9 cellular contexts compared by ENCODE assay signal in the genomic region with DNA sequence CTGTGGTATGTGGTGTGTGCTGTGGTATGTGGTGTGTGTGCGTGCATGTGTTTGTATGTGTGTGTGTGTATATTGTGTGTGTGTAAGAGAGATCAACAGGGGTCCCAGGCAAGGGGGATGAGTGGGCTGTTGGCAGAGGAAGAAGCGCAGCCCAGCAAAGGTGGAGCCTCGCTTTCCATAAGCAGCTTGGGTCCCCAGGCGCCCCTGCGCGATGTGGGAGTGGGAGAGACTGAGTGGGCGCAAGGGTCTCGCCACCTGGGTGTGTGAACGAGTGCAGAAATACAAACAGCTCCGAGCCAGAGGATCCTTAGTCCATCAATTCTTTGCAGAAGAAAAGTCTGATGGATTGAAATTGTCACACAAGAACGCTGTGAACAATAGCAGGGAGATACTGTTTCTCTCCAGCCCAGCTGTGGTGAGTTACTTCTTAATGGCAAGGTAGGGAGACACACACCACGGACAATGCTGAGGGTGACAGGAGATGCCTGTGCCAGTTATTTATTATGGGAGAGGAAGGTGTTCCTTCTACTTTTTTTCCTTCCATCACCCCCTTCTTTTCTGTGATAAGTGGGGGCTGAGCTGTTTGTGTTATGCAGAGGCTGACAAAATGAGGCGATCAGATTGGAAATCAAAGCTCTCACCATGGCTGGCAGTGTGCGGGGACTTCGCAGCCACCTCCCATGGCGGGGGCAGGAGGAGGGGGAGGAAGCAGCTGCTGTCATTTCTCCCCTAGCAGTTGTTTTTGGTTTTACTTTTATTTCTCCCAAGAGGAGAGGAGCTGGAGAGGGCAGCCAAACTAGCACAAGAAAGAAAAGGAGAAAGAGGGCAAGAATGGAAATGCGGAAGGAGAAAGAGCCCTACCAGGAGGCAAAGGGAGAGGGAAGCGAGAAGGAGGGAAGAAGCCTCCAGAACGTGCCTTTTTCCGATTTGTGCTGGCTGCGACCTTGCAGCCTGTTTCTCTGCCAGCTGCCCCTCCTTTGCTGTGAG.
DNase-seq lines count a peak whose midpoint lies in the region; ATAC-seq and TF ChIP-seq lines count a peak whose summit lies in the region.
"Had no signal": no experiment of that assay in that cellular context is flagged by ENCODE, and none has a peak within 500 bp of the region (broad histone marks: within the 10 kb centered on the region; RNA-seq: fewer than 3 reads in every experiment).

No MANE protein-coding gene starts in this region.

- ATAC-seq in GM18511 (IDR thresholded peaks at IDR 0.05; ENCODE audit: unreplicated experiment), result peak; percentile 48
- no peak for ATAC-seq in naive thymus-derived CD4-positive, alpha-beta T cell
- ATAC-seq: K562 had no signal

- H3K9ac ChIP-seq in colonic mucosa (ENCODE audit: low read depth in 2 of 2, low read length in 2 of 2), result no peak overlapping the region

- no peaks in the 10 kb centered on the region for H3K36me3 Mint-ChIP-seq in naive thymus-derived CD4-positive, alpha-beta T cell

- H3K36me3 ChIP-seq in colonic mucosa, result no peaks in the 10 kb centered on the region
- no peaks in the 10 kb centered on the region for H3K36me3 ChIP-seq in naive thymus-derived CD4-positive, alpha-beta T cell (ENCODE audit: control insufficient read depth in 2 of 3, insufficient read depth in 3 of 3, low read length in 3 of 3)

- no peak overlapping the region for H3K27ac ChIP-seq in colonic mucosa
- H3K27ac ChIP-seq in naive thymus-derived CD4-positive, alpha-beta T cell (ENCODE audit: low read depth, low read length), result no peak overlapping the region

- peak overlapping the region; percentile 12 for H3K4me3 ChIP-seq in colonic mucosa
- no peak overlapping the region for H3K4me3 ChIP-seq in naive thymus-derived CD4-positive, alpha-beta T cell (ENCODE audit: low read length)
- H3K4me3 ChIP-seq: K562 had no signal

- CTCF ChIA-PET in naive thymus-derived CD4-positive, alpha-beta T cell (lab: Charles Lee), result no interaction called here

- no peak overlapping the region for H3K4me3 Mint-ChIP-seq in naive thymus-derived CD4-positive, alpha-beta T cell

- intact Hi-C loops in colonic mucosa (cut with DNase I), result loop anchor here (10.0 kb wide), 1 partner anchor 261 kb away; no protein-coding TSS in a partner anchor
- intact Hi-C loops in naive thymus-derived CD4-positive, alpha-beta T cell (cut with micrococcal nuclease), result loop anchor here in 1 of 2 donors (5.0 kb wide), 1 partner anchor 259 kb away; no protein-coding TSS in a partner anchor

- H3K9me3 Mint-ChIP-seq in naive thymus-derived CD4-positive, alpha-beta T cell, result peaks cover 0 to 3% (median 0%) of the 10 kb centered on the region in 11 donors

- peaks cover 0 to 1% (median 0%) of the 10 kb centered on the region in 7 donors for H3K4me1 Mint-ChIP-seq in naive thymus-derived CD4-positive, alpha-beta T cell

- H3K27me3 Mint-ChIP-seq in naive thymus-derived CD4-positive, alpha-beta T cell, result peaks cover 0 to 8% (median 4%) of the 10 kb centered on the region in 5 donors

- no peaks in the 10 kb centered on the region for H3K4me1 ChIP-seq in colonic mucosa
- no peaks in the 10 kb centered on the region for H3K4me1 ChIP-seq in naive thymus-derived CD4-positive, alpha-beta T cell (ENCODE audit: control insufficient read depth in 2 of 2, insufficient read depth in 2 of 2, low read length in 2 of 2)

- DNase-seq in NCI-H1417 treated with DMSO at 0.1 percent for 48 hours (lab: John Stamatoyannopoulos, UW), result peak; percentile 85
- DNase-seq in colonic mucosa, result no peak
- peak; percentile 56 for DNase-seq in medulla oblongata (ENCODE audit: extremely low spot score)
- DNase-seq in D341Med (ENCODE audit: low spot score), result no peak
- no peak for DNase-seq in SIG-M5 treated with dmso at 0.1 percent for 504 hours (lab: John Stamatoyannopoulos, UW; ENCODE audit: unreplicated experiment)
- DNase-seq in naive thymus-derived CD4-positive, alpha-beta T cell, result no peak
- no peak for DNase-seq in HUDEP-2 (lab: John Stamatoyannopoulos, UW; ENCODE audit: unreplicated experiment in 76 of 76)

- no peaks in the 10 kb centered on the region for H3K27me3 ChIP-seq in colonic mucosa
- no peaks in the 10 kb centered on the region for H3K27me3 ChIP-seq in naive thymus-derived CD4-positive, alpha-beta T cell (ENCODE audit: control insufficient read depth in 2 of 2, insufficient read depth in 2 of 2, low read length in 2 of 2)

- H3K27ac Mint-ChIP-seq in naive thymus-derived CD4-positive, alpha-beta T cell, result no peak overlapping the region

- no peaks in the 10 kb centered on the region for H3K9me3 ChIP-seq in colonic mucosa
- no peaks in the 10 kb centered on the region for H3K9me3 ChIP-seq in naive thymus-derived CD4-positive, alpha-beta T cell (ENCODE audit: control insufficient read depth in 2 of 3, low read length in 3 of 3)

- POLR2A ChIA-PET in naive thymus-derived CD4-positive, alpha-beta T cell (lab: Charles Lee), result no interaction called here

- no peak for TF ChIP-seq CTCF in colonic mucosa (IDR thresholded peaks at IDR 0.05)

Comparison
In these comparisons a context has a peak if more than half of its experiments do, and no peak if none do; other contexts are left out.
1. DNase-seq: peak in NCI-H1417 treated with DMSO at 0.1 percent for 48 hours (single experiment) and medulla oblongata (single experiment); none in colonic mucosa (single experiment), D341Med (single experiment), SIG-M5 treated with dmso at 0.1 percent for 504 hours (single experiment), naive thymus-derived CD4-positive, alpha-beta T cell (0 of 9) and HUDEP-2 (0 of 76).